25 cellular contexts compared by ENCODE assay signal in the genomic region with DNA sequence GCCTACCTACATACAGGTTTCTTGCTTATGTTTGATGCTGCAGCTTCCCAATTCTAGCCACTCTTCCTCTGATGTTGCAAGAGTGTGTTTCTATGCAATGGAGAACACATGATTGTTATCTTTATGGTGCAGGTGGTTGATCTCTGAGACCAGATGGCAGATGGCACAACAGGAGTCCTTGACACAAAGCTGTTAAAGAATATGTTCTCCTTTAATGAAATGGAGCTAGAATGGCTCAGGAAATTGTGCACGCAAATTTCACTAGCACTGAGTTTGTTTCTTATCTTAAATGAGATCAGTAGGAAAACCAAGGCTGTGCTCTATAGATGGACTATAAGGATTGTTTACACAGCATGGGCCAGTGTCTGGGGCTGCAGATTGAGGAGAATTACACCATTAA. TPM values are rescaled to one million over a fixed set of nuclear protein-coding genes. Genes with fewer than 3 reads are reported as not detected.
A peak's percentile ranks its signal among the peaks of the same experiment; 100 is the strongest.
DNase-seq lines count a peak whose midpoint lies in the region; TF ChIP-seq lines count a peak whose summit lies in the region.
"Had no signal": no experiment of that assay in that cellular context is flagged by ENCODE, and none has a peak within 500 bp of the region (broad histone marks: within the 10 kb centered on the region; RNA-seq: fewer than 3 reads in every experiment).

No MANE protein-coding gene starts in this region.

- H3K4me3 ChIP-seq in Jurkat, Clone E6-1 (ENCODE audit: low read length) = no peak overlapping the region
- H3K4me3 ChIP-seq: lung, SK-N-MC, stomach, upper lobe of right lung had no signal

- CTCF ChIA-PET in MCF 10A (lab: Yijun Ruan, JAX) = no interaction called here

- H3K9me3 Mint-ChIP-seq in MCF 10A (ENCODE audit: unreplicated experiment) = no peaks in the 10 kb centered on the region
- H3K9me3 Mint-ChIP-seq: activated CD4-positive, alpha-beta T cell treated with anti-CD3 and anti-CD28 coated beads, Interleukin-2, amount 10 ng/mL, durations not matched to agents 7 days and 5 days had no signal

- H3K27ac Mint-ChIP-seq in MCF 10A (ENCODE audit: low read depth, unreplicated experiment) = no peak overlapping the region
- H3K27ac Mint-ChIP-seq: activated CD4-positive, alpha-beta T cell treated with anti-CD3 and anti-CD28 coated beads, Interleukin-2, amount 10 ng/mL, durations not matched to agents 7 days and 5 days; CD14-positive monocyte had no signal

- no peak overlapping the region for H3K4me3 Mint-ChIP-seq in MCF 10A (ENCODE audit: unreplicated experiment)
- H3K4me3 Mint-ChIP-seq: activated CD4-positive, alpha-beta T cell treated with anti-CD3 and anti-CD28 coated beads, Interleukin-2, amount 10 ng/mL, durations not matched to agents 7 days and 5 days; CD14-positive monocyte had no signal

- no peak for TF ChIP-seq CTCF in MCF 10A (IDR thresholded peaks at IDR 0.05; ENCODE audit: unreplicated experiment)

- no TSS peak for BruUV-seq in MCF 10A (replicated peaks; lab: Mats Ljungman, UMichigan)

- peak; percentile 29 for DNase-seq in COLO668 (lab: John Stamatoyannopoulos, UW; ENCODE audit: unreplicated experiment)
- peak; percentile 83 for DNase-seq in Jurkat, Clone E6-1 (ENCODE audit: low read depth, low spot score)
- DNase-seq in NCI-H524 (lab: John Stamatoyannopoulos, UW) = peak; percentile 24 to 80
- DNase-seq in cerebellar cortex (ENCODE audit: low spot score) = peak; percentile 89
- DNase-seq in activated CD4-positive, alpha-beta T cell treated with anti-CD3 and anti-CD28 coated beads, Interleukin-2, amount 50 U/mL, for 48 hours = no peak
- no peak for DNase-seq in occipital lobe (lab: John Stamatoyannopoulos, UW)
- no peak for DNase-seq in MCF 10A (ENCODE audit: unreplicated experiment)
- no peak for DNase-seq in stimulated activated CD4-positive, alpha-beta T cell treated with anti-CD3 and anti-CD28 coated beads, Interleukin-4, amount 100 ng/mL, for 24 hours
- DNase-seq: activated CD4-positive, alpha-beta T cell treated with anti-CD3 and anti-CD28 coated beads, Interleukin-2, amount 10 ng/mL, durations not matched to agents 7 days and 5 days; activated naive CD4-positive, alpha-beta T cell; amygdala; central memory CD4-positive, alpha-beta T cell; effector CD8-positive, alpha-beta T cell; head of caudate nucleus; NCI-H1092 treated with DMSO at 0.1 percent for 48 hours; stomach; upper lobe of right lung had no signal

- POLR2A ChIA-PET in MCF 10A (lab: Yijun Ruan, JAX) = no interaction called here

- peaks cover 6% of the 10 kb centered on the region for H3K4me1 Mint-ChIP-seq in MCF 10A (ENCODE audit: insufficient read depth, unreplicated experiment)
- H3K4me1 Mint-ChIP-seq: activated CD4-positive, alpha-beta T cell treated with anti-CD3 and anti-CD28 coated beads, Interleukin-2, amount 10 ng/mL, durations not matched to agents 7 days and 5 days; CD14-positive monocyte had no signal

- no peaks in the 10 kb centered on the region for H3K27me3 Mint-ChIP-seq in MCF 10A (ENCODE audit: insufficient read depth, unreplicated experiment)
- H3K27me3 Mint-ChIP-seq: activated CD4-positive, alpha-beta T cell treated with anti-CD3 and anti-CD28 coated beads, Interleukin-2, amount 10 ng/mL, durations not matched to agents 7 days and 5 days had no signal

- H3K36me3 Mint-ChIP-seq in MCF 10A (ENCODE audit: insufficient read depth, unreplicated experiment) = no peaks in the 10 kb centered on the region
- H3K36me3 Mint-ChIP-seq: CD14-positive monocyte had no signal

- intact Hi-C loops in MCF 10A (cut with micrococcal nuclease) = no loop called here

RNA-seq across cellular contexts. Expression of a gene that starts 29.9 kb away (rescaled TPM):
- polyA plus RNA-seq in Jurkat, Clone E6-1 (2012; ENCODE audit: insufficient read depth, insufficient read length) = not detected
- 0.78 TPM for total RNA-seq in occipital lobe
- not detected in 2 replicates for total RNA-seq in MCF 10A (2022)
- total RNA-seq: activated CD4-positive, alpha-beta T cell treated with anti-CD3 and anti-CD28 coated beads, Interleukin-2, amount 10 ng/mL, durations not matched to agents 7 days and 5 days; Daoy; fibroblast of lung; myocyte; PC-3; upper lobe of right lung had no signal
- polyA plus RNA-seq: CD14-positive monocyte, H1, stomach had no signal

Comparison
In these comparisons a context has a peak if more than half of its experiments do, and no peak if none do; other contexts are left out.
1. DNase-seq: peak in COLO668 (single experiment), Jurkat, Clone E6-1 (single experiment), NCI-H524 (2 of 2) and cerebellar cortex (single experiment); none in activated CD4-positive, alpha-beta T cell treated with anti-CD3 and anti-CD28 coated beads, Interleukin-2, amount 50 U/mL, for 48 hours (0 of 2), occipital lobe (single experiment), MCF 10A (single experiment) and stimulated activated CD4-positive, alpha-beta T cell treated with anti-CD3 and anti-CD28 coated beads, Interleukin-4, amount 100 ng/mL, for 24 hours (single experiment).